Comparison of ENCODE assay signal across 8 cellular contexts in genomic region chr7:100088095-100088620, GRCh38. TPM values are rescaled to one million over a fixed set of nuclear protein-coding genes. Genes with fewer than 3 reads are reported as not detected.
DNase-seq lines count a peak whose midpoint lies in the region; ATAC-seq lines count a peak whose summit lies in the region.

No MANE protein-coding gene starts in this region.

- H3K36me3 ChIP-seq in BLaER1 = peaks cover 33% of the 10 kb centered on the region

- no peaks in the 10 kb centered on the region for H3K9me3 ChIP-seq in BLaER1

- peaks cover 26% of the 10 kb centered on the region for H4K20me1 ChIP-seq in BLaER1

- H3K36me3 Mint-ChIP-seq in IgD-negative memory B cell = no peaks in the 10 kb centered on the region
- peaks cover 10% of the 10 kb centered on the region for H3K36me3 Mint-ChIP-seq in natural killer cell treated with Interleukin-12 subunit alpha and Interleukin-12 subunit beta and Interleukin-15 and Interleukin-18, amount 100 ng/mL, for 72 hours

- H3K4me1 Mint-ChIP-seq in IgD-negative memory B cell = peaks cover 10 to 20% (median 14%) of the 10 kb centered on the region in 3 donors
- H3K4me1 Mint-ChIP-seq in natural killer cell treated with Interleukin-12 subunit alpha and Interleukin-12 subunit beta and Interleukin-15 and Interleukin-18, amount 100 ng/mL, for 72 hours (ENCODE audit: low read depth in 2 of 2) = peaks cover 9 to 21% of the 10 kb centered on the region in 2 donors

- H3K27ac Mint-ChIP-seq in IgD-negative memory B cell = peak overlapping the region; percentile 94 to 99 (median 95)
- H3K27ac Mint-ChIP-seq in natural killer cell treated with Interleukin-12 subunit alpha and Interleukin-12 subunit beta and Interleukin-15 and Interleukin-18, amount 100 ng/mL, for 72 hours = peak overlapping the region; percentile 83 to 86

- no peaks in the 10 kb centered on the region for H3K9me3 Mint-ChIP-seq in IgD-negative memory B cell
- H3K9me3 Mint-ChIP-seq in natural killer cell treated with Interleukin-12 subunit alpha and Interleukin-12 subunit beta and Interleukin-15 and Interleukin-18, amount 100 ng/mL, for 72 hours = no peaks in the 10 kb centered on the region

- peak overlapping the region; percentile 96 for H3K9ac ChIP-seq in BLaER1

- peaks cover 28% of the 10 kb centered on the region for H3K4me1 ChIP-seq in BLaER1

- no peak for DNase-seq in natural killer cell treated with Interleukin-12 subunit alpha and Interleukin-12 subunit beta and Interleukin-15 and Interleukin-18, amount 100 ng/mL, for 72 hours (ENCODE audit: low spot score)
- DNase-seq in germinal center (ENCODE audit: low spot score) (no peak), middle frontal gyrus (ENCODE audit: extremely low spot score, low spot score) (no peak), HuH-7 (ENCODE audit: low spot score) (no peak)

- peak overlapping the region; percentile 79 for H3K4me2 ChIP-seq in BLaER1

- peaks cover 4% of the 10 kb centered on the region; the same call in 1 of the 2 replicates for H3K27me3 ChIP-seq in BLaER1

- peak overlapping the region; percentile 84 to 95 (median 94) for H3K4me3 Mint-ChIP-seq in IgD-negative memory B cell
- peak overlapping the region; percentile 94 for H3K4me3 Mint-ChIP-seq in natural killer cell treated with Interleukin-12 subunit alpha and Interleukin-12 subunit beta and Interleukin-15 and Interleukin-18, amount 100 ng/mL, for 72 hours

- peaks cover 2% of the 10 kb centered on the region for H3K27me3 Mint-ChIP-seq in IgD-negative memory B cell
- no peaks in the 10 kb centered on the region for H3K27me3 Mint-ChIP-seq in natural killer cell treated with Interleukin-12 subunit alpha and Interleukin-12 subunit beta and Interleukin-15 and Interleukin-18, amount 100 ng/mL, for 72 hours

- peak overlapping the region; percentile 91 for H3K27ac ChIP-seq in BLaER1
- H3K27ac ChIP-seq in cingulate gyrus (ENCODE audit: low read depth, low read length) = peak overlapping the region; percentile 97

- H3K4me3 ChIP-seq in BLaER1 = peak overlapping the region; percentile 87

- peak; percentile 1 to 13 for ATAC-seq in natural killer cell treated with Interleukin-12 subunit alpha and Interleukin-12 subunit beta and Interleukin-15 and Interleukin-18, amount 100 ng/mL, for 72 hours
- ATAC-seq in HG03565 (IDR thresholded peaks at IDR 0.05; ENCODE audit: unreplicated experiment) = no peak

RNA-seq across cellular contexts. Expression of gene COPS6, which starts 0.6 kb away (rescaled TPM):
- 121 TPM for polyA plus RNA-seq in IgD-negative memory B cell
- 10 to 100 TPM; 81.8 to 88.8 TPM for total RNA-seq in natural killer cell treated with Interleukin-12 subunit alpha and Interleukin-12 subunit beta and Interleukin-15 and Interleukin-18, amount 100 ng/mL, for 72 hours

RNA-seq across cellular contexts. Expression of gene ZNF3, which starts 6.6 kb away (rescaled TPM):
- polyA plus RNA-seq in IgD-negative memory B cell = 31.7 TPM
- 10 to 100 TPM; 19.6 to 33.6 TPM for total RNA-seq in natural killer cell treated with Interleukin-12 subunit alpha and Interleukin-12 subunit beta and Interleukin-15 and Interleukin-18, amount 100 ng/mL, for 72 hours

RNA-seq across cellular contexts. Expression of gene MCM7, which starts 13.0 kb away (rescaled TPM):
- polyA plus RNA-seq in IgD-negative memory B cell = 33.4 TPM
- total RNA-seq in natural killer cell treated with Interleukin-12 subunit alpha and Interleukin-12 subunit beta and Interleukin-15 and Interleukin-18, amount 100 ng/mL, for 72 hours = 100 to 1,000 TPM; 248 to 526 TPM

RNA-seq across cellular contexts. Expression of gene AP4M1, which starts 13.3 kb away (rescaled TPM):
- 4.5 TPM for polyA plus RNA-seq in IgD-negative memory B cell
- total RNA-seq in natural killer cell treated with Interleukin-12 subunit alpha and Interleukin-12 subunit beta and Interleukin-15 and Interleukin-18, amount 100 ng/mL, for 72 hours = 10 to 100 TPM in 1 of 2 donors, 1 to 10 TPM in 1; 8.9 to 16.9 TPM

RNA-seq across cellular contexts. Expression of gene TAF6, which starts 31.0 kb away (rescaled TPM):
- polyA plus RNA-seq in IgD-negative memory B cell = 31.5 TPM
- total RNA-seq in natural killer cell treated with Interleukin-12 subunit alpha and Interleukin-12 subunit beta and Interleukin-15 and Interleukin-18, amount 100 ng/mL, for 72 hours = 10 to 100 TPM; 46.3 to 69.1 TPM
